In genomic region chr2:229231885-229232284, GRCh38 we compare ENCODE assay signal across 14 cellular contexts. TPM values are rescaled to one million over a fixed set of nuclear protein-coding genes. Genes with fewer than 3 reads are reported as not detected.
DNase-seq lines count a peak whose midpoint lies in the region; ATAC-seq and TF ChIP-seq lines count a peak whose summit lies in the region.
"Had no signal": no experiment of that assay in that cellular context is flagged by ENCODE, and none has a peak within 500 bp of the region (broad histone marks: within the 10 kb centered on the region; RNA-seq: fewer than 3 reads in every experiment).

No MANE protein-coding gene starts in this region.

- ATAC-seq in Right ventricle myocardium superior (ENCODE audit: poor library complexity) (peak; percentile 7), right cardiac atrium (no peak), gastroesophageal sphincter (peak; percentile 60), sciatic nerve (peak; percentile 47)

- no peaks in the 10 kb centered on the region for H3K9me3 ChIP-seq in right cardiac atrium (ENCODE audit: control insufficient read depth, low read length)
- H3K9me3 ChIP-seq in gastroesophageal sphincter: no peaks in the 10 kb centered on the region
- no peaks in the 10 kb centered on the region for H3K9me3 ChIP-seq in transverse colon
- H3K9me3 ChIP-seq: BLaER1 had no signal

- no peaks in the 10 kb centered on the region for H3K27me3 ChIP-seq in right cardiac atrium (ENCODE audit: control insufficient read depth, insufficient read depth)
- H3K27me3 ChIP-seq in gastroesophageal sphincter: no peaks in the 10 kb centered on the region
- H3K27me3 ChIP-seq in transverse colon: no peaks in the 10 kb centered on the region
- H3K27me3 ChIP-seq: BLaER1 had no signal

- TF ChIP-seq CTCF in gastroesophageal sphincter (IDR thresholded peaks at IDR 0.05) (no peak), transverse colon (IDR thresholded peaks at IDR 0.05) (no peak)

- in situ Hi-C loops in transverse colon (cut with MboI; ENCODE audit: low pct_ligation_motif_present in 1 of 4, low pct_unique_long_range_greater_than_20kb in 1 of 4, low sequenced_read_pairs in 3 of 4): no loop called here

- H3K4me3 ChIP-seq in right cardiac atrium (ENCODE audit: low read length) (no peak overlapping the region), gastroesophageal sphincter (peak overlapping the region in 1 of 2 donors; percentile 15), transverse colon (no peak overlapping the region)
- H3K4me3 ChIP-seq: BLaER1 had no signal

- no peak for DNase-seq in Right ventricle myocardium superior
- DNase-seq in right cardiac atrium: no peak
- DNase-seq in sciatic nerve (ENCODE audit: low spot score): no peak
- DNase-seq in transverse colon: no peak
- DNase-seq in GM19240 (ENCODE audit: insufficient read length, low spot score): no peak
- no peak for DNase-seq in HuH-7.5 (ENCODE audit: low spot score)
- DNase-seq: 8988T; CD4-positive, alpha-beta memory T cell; DMS153; DMS79; GDM1; H9 had no signal

- 82% methylated on average over 7 of the region's 7 CpGs for WGBS in right cardiac atrium
- 74% methylated on average over 5 of the region's 7 CpGs; no CpG with 5 or more reads in 1 of the 2 donors for WGBS in gastroesophageal sphincter (ENCODE audit: low coverage in 1 of 2), 2 donors
- WGBS in transverse colon (ENCODE audit: low coverage in 1 of 2), 2 donors: 80 to 81% methylated on average over 5 to 7 of the region's 7 CpGs

- TF ChIP-seq EP300 in gastroesophageal sphincter (IDR thresholded peaks at IDR 0.05) (no peak), transverse colon (IDR thresholded peaks at IDR 0.05; ENCODE audit: low read depth) (no peak)

- intact Hi-C loops in Right ventricle myocardium superior (cut with DNase I): no loop called here
- intact Hi-C loops in right cardiac atrium (cut with DNase I): no loop called here
- intact Hi-C loops in sciatic nerve (cut with DNase I): no loop called here
- intact Hi-C loops in transverse colon (cut with DNase I; ENCODE audit: low total_unique reads): loop anchor here (5.0 kb wide), 1 partner anchor 890 kb away; no protein-coding TSS in a partner anchor

- no peaks in the 10 kb centered on the region for H3K36me3 ChIP-seq in gastroesophageal sphincter
- H3K36me3 ChIP-seq in transverse colon: no peaks in the 10 kb centered on the region
- H3K36me3 ChIP-seq: BLaER1 had no signal

- H3K4me1 ChIP-seq in right cardiac atrium (ENCODE audit: control insufficient read depth, insufficient read depth, low read length) (no peaks in the 10 kb centered on the region), gastroesophageal sphincter (peaks cover 0 to 27% (median 3%) of the 10 kb centered on the region in 3 donors), transverse colon (no peaks in the 10 kb centered on the region)
- H3K4me1 ChIP-seq: BLaER1 had no signal

- TF ChIP-seq POLR2A in gastroesophageal sphincter (IDR thresholded peaks at IDR 0.05) (no peak), transverse colon (IDR thresholded peaks at IDR 0.05) (no peak)

- no peak overlapping the region for H3K27ac ChIP-seq in right cardiac atrium (ENCODE audit: low read length)
- H3K27ac ChIP-seq in gastroesophageal sphincter: peak overlapping the region in 2 of 4 donors; percentile 5 to 18
- no peak overlapping the region for H3K27ac ChIP-seq in transverse colon
- H3K27ac ChIP-seq: BLaER1 had no signal

RNA-seq across cellular contexts. Expression of gene PID1, which starts 39.2 kb away (rescaled TPM):
- total RNA-seq in Right ventricle myocardium superior: 7.1 TPM
- 10 to 100 TPM; 10.4 to 17.2 (median 12.0) TPM for total RNA-seq in right cardiac atrium
- polyA plus RNA-seq in right cardiac atrium: 9.1 TPM
- total RNA-seq in gastroesophageal sphincter: 10 to 100 TPM; 34.4 to 62.4 (median 54.9) TPM
- 24.3 TPM for total RNA-seq in sciatic nerve
- 10 to 100 TPM; 21.6 to 54.6 (median 27.9) TPM for total RNA-seq in transverse colon
- polyA plus RNA-seq: CD4-positive, alpha-beta memory T cell had no signal

Comparison
In these comparisons a context has a peak if more than half of its experiments do, and no peak if none do; other contexts are left out.
1. ATAC-seq: peak in Right ventricle myocardium superior (single experiment), gastroesophageal sphincter (single experiment) and sciatic nerve (single experiment); none in right cardiac atrium (0 of 2).